ENCODE assay signal across 9 cellular contexts in genomic region chr5:54013556-54014157, GRCh38.
A peak's percentile ranks its signal among the peaks of the same experiment; 100 is the strongest.
DNase-seq lines count a peak whose midpoint lies in the region; ATAC-seq and TF ChIP-seq lines count a peak whose summit lies in the region.
"Had no signal": no experiment of that assay in that cellular context is flagged by ENCODE, and none has a peak within 500 bp of the region (broad histone marks: within the 10 kb centered on the region; RNA-seq: fewer than 3 reads in every experiment).

No MANE protein-coding gene starts in this region.

- DNase-seq in left cardiac atrium (peak; percentile 29), Right ventricle myocardium superior (no peak), hepatocyte (ENCODE audit: low spot score) (peak; percentile 32), NCI-H2171 treated with DMSO at 0.1 percent for 48 hours (lab: John Stamatoyannopoulos, UW) (no peak), DMS153 treated with DMSO at 0.1 percent for 48 hours (lab: John Stamatoyannopoulos, UW; ENCODE audit: unreplicated experiment) (no peak)
- DNase-seq in activated CD8-positive, alpha-beta T cell treated with anti-CD3 and anti-CD28 coated beads for 36 hours = peak; percentile 73

- H3K4me3 ChIP-seq in hepatocyte = no peak overlapping the region
- H3K4me3 ChIP-seq: tibial nerve had no signal

- H2AFZ ChIP-seq in hepatocyte = no peak overlapping the region

- H3K4me3 Mint-ChIP-seq in activated CD8-positive, alpha-beta T cell treated with anti-CD3 and anti-CD28 coated beads for 36 hours = no peak overlapping the region

- ATAC-seq in left cardiac atrium = peak in 1 of 2 donors; percentile 54
- no peak for ATAC-seq in Right ventricle myocardium superior (ENCODE audit: poor library complexity)
- ATAC-seq in activated CD8-positive, alpha-beta T cell treated with anti-CD3 and anti-CD28 coated beads for 36 hours = peak; percentile 96
- ATAC-seq in HG03095 (IDR thresholded peaks at IDR 0.05; ENCODE audit: unreplicated experiment) = no peak
- no peak for ATAC-seq in GM18858 (IDR thresholded peaks at IDR 0.05; ENCODE audit: unreplicated experiment)

- H3K9me3 Mint-ChIP-seq in activated CD8-positive, alpha-beta T cell treated with anti-CD3 and anti-CD28 coated beads for 36 hours = peaks cover 13% of the 10 kb centered on the region

- no peaks in the 10 kb centered on the region for H4K20me1 ChIP-seq in hepatocyte (ENCODE audit: insufficient read depth, poor library complexity, severe bottlenecking)

- no peaks in the 10 kb centered on the region for H3K9me2 ChIP-seq in hepatocyte (replicated peaks; ENCODE audit: insufficient read depth)

- H3K27me3 Mint-ChIP-seq in activated CD8-positive, alpha-beta T cell treated with anti-CD3 and anti-CD28 coated beads for 36 hours = no peaks in the 10 kb centered on the region

- H3K27ac ChIP-seq in hepatocyte = no peak overlapping the region
- H3K27ac ChIP-seq: tibial nerve had no signal

- no peaks in the 10 kb centered on the region for H3K36me3 ChIP-seq in hepatocyte (replicated peaks; ENCODE audit: insufficient read depth, low read depth)

- H3K4me2 ChIP-seq in hepatocyte = no peak overlapping the region

- peaks cover 16% of the 10 kb centered on the region for H3K36me3 Mint-ChIP-seq in activated CD8-positive, alpha-beta T cell treated with anti-CD3 and anti-CD28 coated beads for 36 hours (ENCODE audit: low read depth)

- no peaks in the 10 kb centered on the region for H3K27me3 ChIP-seq in hepatocyte
- H3K27me3 ChIP-seq: tibial nerve had no signal

- peaks cover 8% of the 10 kb centered on the region for H3K4me1 Mint-ChIP-seq in activated CD8-positive, alpha-beta T cell treated with anti-CD3 and anti-CD28 coated beads for 36 hours (ENCODE audit: low read depth)

- intact Hi-C loops in left cardiac atrium (cut with DNase I) = no loop called here
- intact Hi-C loops in Right ventricle myocardium superior (cut with DNase I) = no loop called here
- intact Hi-C loops in activated CD8-positive, alpha-beta T cell treated with anti-CD3 and anti-CD28 coated beads for 36 hours (cut with micrococcal nuclease) = no loop called here

- H3K4me1 ChIP-seq in hepatocyte (ENCODE audit: insufficient read depth) = peaks cover 5% of the 10 kb centered on the region

- no peak for TF ChIP-seq CTCF in activated CD8-positive, alpha-beta T cell treated with anti-CD3 and anti-CD28 coated beads for 36 hours (IDR thresholded peaks at IDR 0.05)
- no peak for TF ChIP-seq CTCF in hepatocyte (IDR thresholded peaks at IDR 0.05; ENCODE audit: poor library complexity)

- POLR2A ChIA-PET in activated CD8-positive, alpha-beta T cell treated with anti-CD3 and anti-CD28 coated beads for 36 hours (lab: Charles Lee) = interaction anchor here (0.8 kb wide), 1 partner anchor 18 kb away, joined by 4 read pairs; no protein-coding TSS in a partner anchor

- peak overlapping the region; percentile 13 for H3K27ac Mint-ChIP-seq in activated CD8-positive, alpha-beta T cell treated with anti-CD3 and anti-CD28 coated beads for 36 hours

- no peaks in the 10 kb centered on the region for H3K79me2 ChIP-seq in hepatocyte

- peaks cover 6% of the 10 kb centered on the region for H3K9me3 ChIP-seq in hepatocyte (ENCODE audit: low read depth)

- CTCF ChIA-PET in activated CD8-positive, alpha-beta T cell treated with anti-CD3 and anti-CD28 coated beads for 36 hours (lab: Charles Lee) = no interaction called here

Comparison
In these comparisons a context has a peak if more than half of its experiments do, and no peak if none do; other contexts are left out.
1. DNase-seq: peak in left cardiac atrium (single experiment), activated CD8-positive, alpha-beta T cell treated with anti-CD3 and anti-CD28 coated beads for 36 hours (single experiment) and hepatocyte (single experiment); none in Right ventricle myocardium superior (single experiment), NCI-H2171 treated with DMSO at 0.1 percent for 48 hours (single experiment) and DMS153 treated with DMSO at 0.1 percent for 48 hours (single experiment).